In the genomic region with DNA sequence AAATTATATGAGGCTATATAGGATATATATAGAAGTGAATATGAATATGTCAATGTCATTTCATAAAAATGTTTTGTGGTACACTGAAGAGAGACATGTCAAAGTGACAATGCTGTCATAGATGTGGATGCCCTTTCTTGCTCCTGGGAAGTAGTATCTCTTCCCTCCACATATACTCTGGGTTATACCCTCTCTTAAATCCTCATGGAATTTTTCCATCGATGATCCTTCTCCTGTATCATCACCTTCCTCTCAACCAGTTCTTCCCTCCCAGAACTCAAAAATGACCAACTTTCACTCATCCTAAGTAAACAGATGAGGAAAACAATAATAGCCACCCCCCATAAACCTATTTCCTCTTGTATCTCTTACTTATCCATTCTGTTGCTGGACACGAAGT, we compare ENCODE assay signal across 17 cellular contexts.
DNase-seq lines count a peak whose midpoint lies in the region; ATAC-seq and TF ChIP-seq lines count a peak whose summit lies in the region.
"Had no signal": no experiment of that assay in that cellular context is flagged by ENCODE, and none has a peak within 500 bp of the region (broad histone marks: within the 10 kb centered on the region; RNA-seq: fewer than 3 reads in every experiment).

No MANE protein-coding gene starts in this region.

- H4K20me1 ChIP-seq in PC-3 (ENCODE audit: low read length) (peaks cover 3% of the 10 kb centered on the region; the same call in 1 of the 2 replicates), neural cell (ENCODE audit: insufficient read depth) (no peaks in the 10 kb centered on the region)

- CTCF ChIA-PET in PC-3 (lab: Charles Lee) = interaction anchor here (0.6 kb wide), 1 partner anchor 249 kb away, joined by 3 read pairs; no protein-coding TSS in a partner anchor

- peaks cover 54% of the 10 kb centered on the region for H3K4me1 ChIP-seq in PC-3 (ENCODE audit: insufficient read depth, low read length)

- DNase-seq in PC-3 (no peak), dorsolateral prefrontal cortex (no peak), dermis blood vessel endothelial cell (no peak), GM10266 (ENCODE audit: extremely low spot score) (no peak)
- no peak for DNase-seq in activated T-cell treated with anti-CD3 and anti-CD28 coated beads, Interleukin-2, amount 50 U/mL, for 48 hours
- DNase-seq: DND-41, HCEC 1CT, IMR-90, NCI-H1092, NCI-H146, NCI-H2029 treated with DMSO at 0.1 percent for 48 hours, NCI-H2171 treated with DMSO at 0.1 percent for 48 hours, NCI-H446 treated with DMSO at 0.1 percent for 48 hours, SHP77, SK-N-SH had no signal

- no TSS peak for BruUV-seq in PC-3 (replicated peaks; lab: Mats Ljungman, UMichigan)

- H3K9me2 ChIP-seq in PC-3 (replicated peaks; ENCODE audit: low read length) = no peaks in the 10 kb centered on the region
- H3K9me2 ChIP-seq in neural cell (ENCODE audit: insufficient read depth, low read length) = no peaks in the 10 kb centered on the region
- H3K9me2 ChIP-seq: SK-N-SH had no signal

- H3K36me3 ChIP-seq in PC-3 (ENCODE audit: low read depth, low read length) (no peaks in the 10 kb centered on the region), neural cell (ENCODE audit: insufficient read depth, low read length) (no peaks in the 10 kb centered on the region)

- 0 out of 2 replicates have a peak overlapping the region, but pooled peaks have one; percentile 3 for H3K4me2 ChIP-seq in PC-3 (ENCODE audit: low read length)
- no peak overlapping the region for H3K4me2 ChIP-seq in neural cell (ENCODE audit: low read length)
- H3K4me2 ChIP-seq: SK-N-SH had no signal

- TF ChIP-seq CTCF in PC-3 (conservative IDR thresholded peaks at IDR 0.05; ENCODE audit: low read depth, low read length) (no peak), dorsolateral prefrontal cortex (IDR thresholded peaks at IDR 0.05 in 54 of 56, conservative IDR thresholded peaks at IDR 0.05 in 2 of 56; ENCODE audit: low read depth in 1 of 56, partially characterized antibody in 56 of 56) (no peak), neural cell (IDR thresholded peaks at IDR 0.05; ENCODE audit: poor library complexity, severe bottlenecking) (no peak), GM10266 (IDR thresholded peaks at IDR 0.05; ENCODE audit: control insufficient read depth, insufficient read depth, low read depth, missing control alignments) (no peak)

- H3K27ac ChIP-seq in PC-3 (ENCODE audit: low read length) (no peak overlapping the region), dorsolateral prefrontal cortex (peak overlapping the region in 58 of 59 donors; percentile 49 to 99 (median 97)), neural cell (ENCODE audit: low read length) (no peak overlapping the region)

- no peaks in the 10 kb centered on the region for H3K79me2 ChIP-seq in PC-3 (ENCODE audit: low read length)
- H3K79me2 ChIP-seq in neural cell (replicated peaks; ENCODE audit: insufficient read depth, low read length) = no peaks in the 10 kb centered on the region

- no peak for ATAC-seq in PC-3
- ATAC-seq in GM19397 (IDR thresholded peaks at IDR 0.05; ENCODE audit: unreplicated experiment) = no peak

- H3F3A ChIP-seq in PC-3 (ENCODE audit: low read length, unreplicated experiment) (peaks cover 5% of the 10 kb centered on the region), neural cell (ENCODE audit: insufficient read depth, low read length, poor library complexity, severe bottlenecking) (no peaks in the 10 kb centered on the region)

- H3K9ac ChIP-seq in PC-3 (ENCODE audit: low read length) (no peak overlapping the region), neural cell (ENCODE audit: low read length) (no peak overlapping the region)
- H3K9ac ChIP-seq: SK-N-SH had no signal

- H2AFZ ChIP-seq in PC-3 (ENCODE audit: low read length) (no peak overlapping the region), neural cell (ENCODE audit: low read depth, low read length) (no peak overlapping the region)

- H3K27me3 ChIP-seq in PC-3 (ENCODE audit: low read length) (peaks cover 5% of the 10 kb centered on the region; the same call in 1 of the 2 replicates), dorsolateral prefrontal cortex (no peaks in the 10 kb centered on the region), neural cell (ENCODE audit: insufficient read depth, low read depth, low read length) (no peaks in the 10 kb centered on the region)

- POLR2A ChIA-PET in PC-3 (lab: Charles Lee; ENCODE audit: unreplicated experiment) = no interaction called here

- TF ChIP-seq EP300 in neural cell (conservative IDR thresholded peaks at IDR 0.05; ENCODE audit: poor library complexity, severe bottlenecking) = peak; percentile 84

- intact Hi-C loops in PC-3 (cut with micrococcal nuclease) = loop anchor here (2.0 kb wide), 2 partner anchors 35 to 187 kb away; no protein-coding TSS in a partner anchor
- intact Hi-C loops in dorsolateral prefrontal cortex (cut with DNase I) = loop anchor here (5.0 to 10.0 kb wide), 4 partner anchors 113 to 453 kb away; no protein-coding TSS in a partner anchor

- H3K4me3 ChIP-seq in PC-3 (ENCODE audit: low read length) (no peak overlapping the region), dorsolateral prefrontal cortex (peak overlapping the region in 24 of 59 donors; percentile 0 to 60 (median 48)), neural cell (ENCODE audit: low read length) (no peak overlapping the region)

- no peak for TF ChIP-seq RAD21 in neural cell (conservative IDR thresholded peaks at IDR 0.05)

- H3K9me3 ChIP-seq in PC-3 (ENCODE audit: low read length) = no peaks in the 10 kb centered on the region
- H3K9me3 ChIP-seq in neural cell (ENCODE audit: low read length) = no peaks in the 10 kb centered on the region
- H3K9me3 ChIP-seq: SK-N-SH had no signal

TF ChIP-seq in neural cell, 6 proteins besides CTCF, POLR2A, EP300 and RAD21:
- peak; percentile 17 for TF ChIP-seq POLR2AphosphoS5 (IDR thresholded peaks at IDR 0.05)
- no peak for TF ChIP-seq MXI1 (conservative IDR thresholded peaks at IDR 0.05; ENCODE audit: poor library complexity, severe bottlenecking)

Comparison
In these comparisons a context has a peak if more than half of its experiments do, and no peak if none do; other contexts are left out.
1. H3K27ac ChIP-seq: peak in dorsolateral prefrontal cortex (58 of 59); none in PC-3 (single experiment) and neural cell (single experiment).